Comparison of ENCODE assay signal across 22 cellular contexts in genomic region chr3:189508784-189509489, GRCh38.
DNase-seq lines count a peak whose midpoint lies in the region; ATAC-seq, FAIRE-seq and TF ChIP-seq lines count a peak whose summit lies in the region.
"Had no signal": no experiment of that assay in that cellular context is flagged by ENCODE, and none has a peak within 500 bp of the region (broad histone marks: within the 10 kb centered on the region; RNA-seq: fewer than 3 reads in every experiment).

No MANE protein-coding gene starts in this region.

- no TSS peak for BruUV-seq in MCF 10A (replicated peaks; lab: Mats Ljungman, UMichigan)

- TF ChIP-seq POLR2A in GM12892 (IDR thresholded peaks at IDR 0.05; ENCODE audit: low read depth, low read length): no peak
- TF ChIP-seq POLR2A in erythroblast (IDR thresholded peaks at IDR 0.05; ENCODE audit: low read length): no peak
- no peak for TF ChIP-seq POLR2A in GM12891 (IDR thresholded peaks at IDR 0.05; ENCODE audit: low read depth, low read length)

- DNase-seq in GM12892 (ENCODE audit: insufficient read length) (no peak), MCF 10A (ENCODE audit: unreplicated experiment) (peak; percentile 63), fibroblast of villous mesenchyme (ENCODE audit: low read depth) (peak; percentile 39), sciatic nerve (ENCODE audit: low spot score) (no peak), erythroblast (lab: John Stamatoyannopoulos, UW) (no peak), GM12891 (ENCODE audit: insufficient read length, low spot score) (no peak), NCI-H128 (lab: John Stamatoyannopoulos, UW; ENCODE audit: unreplicated experiment) (no peak)
- no peak for DNase-seq in naive thymus-derived CD8-positive, alpha-beta T cell
- DNase-seq: activated CD4-positive, alpha-beta T cell treated with anti-CD3 and anti-CD28 coated beads, Interleukin-2, amount 10 ng/mL, durations not matched to agents 7 days and 5 days; body of pancreas; effector CD8-positive, alpha-beta T cell; EL; foreskin fibroblast; H7; immature natural killer cell; left ventricle myocardium superior; NCI-H1105; NCI-H524; stimulated activated naive CD8-positive, alpha-beta T cell treated with anti-CD3 and anti-CD28 coated beads, Interleukin-15, amount 100 ng/mL, for 72 hours; T-helper 17 cell; trophoblast cell had no signal

- H3K27ac Mint-ChIP-seq in MCF 10A (ENCODE audit: low read depth, unreplicated experiment): peak overlapping the region; percentile 89
- no peak overlapping the region for H3K27ac Mint-ChIP-seq in naive thymus-derived CD8-positive, alpha-beta T cell
- H3K27ac Mint-ChIP-seq: activated CD4-positive, alpha-beta T cell treated with anti-CD3 and anti-CD28 coated beads, Interleukin-2, amount 10 ng/mL, durations not matched to agents 7 days and 5 days; activated naive CD4-positive, alpha-beta T cell treated with anti-CD3 and anti-CD28 coated beads, Interleukin-2, amount 50 U/mL, for 24 hours; immature natural killer cell; stimulated activated naive CD8-positive, alpha-beta T cell treated with anti-CD3 and anti-CD28 coated beads, Interleukin-15, amount 100 ng/mL, for 72 hours; T-helper 17 cell had no signal

- peaks cover 40% of the 10 kb centered on the region for H3K4me1 Mint-ChIP-seq in MCF 10A (ENCODE audit: insufficient read depth, unreplicated experiment)
- peaks cover 0 to 2% (median under 1%) of the 10 kb centered on the region in 4 donors for H3K4me1 Mint-ChIP-seq in naive thymus-derived CD8-positive, alpha-beta T cell
- H3K4me1 Mint-ChIP-seq: activated CD4-positive, alpha-beta T cell treated with anti-CD3 and anti-CD28 coated beads, Interleukin-2, amount 10 ng/mL, durations not matched to agents 7 days and 5 days; activated naive CD4-positive, alpha-beta T cell treated with anti-CD3 and anti-CD28 coated beads, Interleukin-2, amount 50 U/mL, for 24 hours; immature natural killer cell; stimulated activated naive CD8-positive, alpha-beta T cell treated with anti-CD3 and anti-CD28 coated beads, Interleukin-15, amount 100 ng/mL, for 72 hours; T-helper 17 cell had no signal

- CTCF ChIA-PET in MCF 10A (lab: Yijun Ruan, JAX): interaction anchor here (0.6 to 1.8 kb wide), 12 partner anchors 10 to 353 kb away, joined by 3 to 14 read pairs (median 4); no protein-coding TSS in a partner anchor

- TF ChIP-seq CTCF in MCF 10A (IDR thresholded peaks at IDR 0.05; ENCODE audit: unreplicated experiment) (no peak), fibroblast of villous mesenchyme (IDR thresholded peaks at IDR 0.05; ENCODE audit: insufficient read depth, low read depth, low read length) (no peak)

- H3K9me3 Mint-ChIP-seq in MCF 10A (ENCODE audit: unreplicated experiment): peaks cover 4% of the 10 kb centered on the region
- no peaks in the 10 kb centered on the region for H3K9me3 Mint-ChIP-seq in naive thymus-derived CD8-positive, alpha-beta T cell
- H3K9me3 Mint-ChIP-seq: activated CD4-positive, alpha-beta T cell treated with anti-CD3 and anti-CD28 coated beads, Interleukin-2, amount 10 ng/mL, durations not matched to agents 7 days and 5 days; activated naive CD4-positive, alpha-beta T cell treated with anti-CD3 and anti-CD28 coated beads, Interleukin-2, amount 50 U/mL, for 24 hours had no signal

- POLR2A ChIA-PET in MCF 10A (lab: Yijun Ruan, JAX): interaction anchor here (0.6 to 7.5 kb wide), 34 partner anchors 11 to 1699 kb away, joined by 3 to 121 read pairs (median 5); no protein-coding TSS in a partner anchor
- POLR2A ChIA-PET in naive thymus-derived CD8-positive, alpha-beta T cell (lab: Charles Lee): no interaction called here

- peaks cover 10% of the 10 kb centered on the region for H3K36me3 Mint-ChIP-seq in MCF 10A (ENCODE audit: insufficient read depth, unreplicated experiment)
- H3K36me3 Mint-ChIP-seq in naive thymus-derived CD8-positive, alpha-beta T cell: no peaks in the 10 kb centered on the region
- H3K36me3 Mint-ChIP-seq: activated naive CD4-positive, alpha-beta T cell treated with anti-CD3 and anti-CD28 coated beads, Interleukin-2, amount 50 U/mL, for 24 hours; immature natural killer cell had no signal

- intact Hi-C loops in MCF 10A (cut with micrococcal nuclease): loop anchor here (2.0 kb wide), 1 partner anchor 20 kb away; no protein-coding TSS in a partner anchor
- intact Hi-C loops in sciatic nerve (cut with DNase I): no loop called here

- FAIRE-seq in GM12892 (lab: Jason Lieb, UNC): peak; percentile 33
- no peak for FAIRE-seq in GM12891 (lab: Jason Lieb, UNC)

- H3K27me3 Mint-ChIP-seq in MCF 10A (ENCODE audit: insufficient read depth, unreplicated experiment): no peaks in the 10 kb centered on the region
- peaks cover 0 to 4% (median 0%) of the 10 kb centered on the region in 5 donors for H3K27me3 Mint-ChIP-seq in naive thymus-derived CD8-positive, alpha-beta T cell
- H3K27me3 Mint-ChIP-seq: activated CD4-positive, alpha-beta T cell treated with anti-CD3 and anti-CD28 coated beads, Interleukin-2, amount 10 ng/mL, durations not matched to agents 7 days and 5 days had no signal

- ATAC-seq in sciatic nerve: peak; percentile 86
- ATAC-seq in naive thymus-derived CD8-positive, alpha-beta T cell: no peak
- ATAC-seq: body of pancreas; left ventricle myocardium superior; stimulated activated naive CD8-positive, alpha-beta T cell treated with anti-CD3 and anti-CD28 coated beads, Interleukin-15, amount 100 ng/mL, for 72 hours; T-helper 17 cell had no signal

- H3K4me3 Mint-ChIP-seq in MCF 10A (ENCODE audit: unreplicated experiment): no peak overlapping the region
- H3K4me3 Mint-ChIP-seq in naive thymus-derived CD8-positive, alpha-beta T cell: no peak overlapping the region
- H3K4me3 Mint-ChIP-seq: activated CD4-positive, alpha-beta T cell treated with anti-CD3 and anti-CD28 coated beads, Interleukin-2, amount 10 ng/mL, durations not matched to agents 7 days and 5 days; activated naive CD4-positive, alpha-beta T cell treated with anti-CD3 and anti-CD28 coated beads, Interleukin-2, amount 50 U/mL, for 24 hours; immature natural killer cell; stimulated activated naive CD8-positive, alpha-beta T cell treated with anti-CD3 and anti-CD28 coated beads, Interleukin-15, amount 100 ng/mL, for 72 hours; T-helper 17 cell had no signal

- H3K4me3 ChIP-seq in fibroblast of villous mesenchyme (ENCODE audit: low read depth, low read length): no peak overlapping the region
- H3K4me3 ChIP-seq: body of pancreas had no signal

TF ChIP-seq in GM12891, 5 proteins besides CTCF, POLR2A, EP300 and RAD21:
- TF ChIP-seq SPI1 (IDR thresholded peaks at IDR 0.05; ENCODE audit: low read depth, low read length) (no peak), TAF1 (IDR thresholded peaks at IDR 0.05; ENCODE audit: low read depth, low read length) (no peak), PAX5 (IDR thresholded peaks at IDR 0.05; ENCODE audit: insufficient read depth, low read length, severe bottlenecking) (no peak), POLR2AphosphoS5 (IDR thresholded peaks at IDR 0.05; ENCODE audit: low read depth, low read length) (no peak), POU2F2 (IDR thresholded peaks at IDR 0.05; ENCODE audit: low read depth, low read length) (no peak)

Comparison
In these comparisons a context has a peak if more than half of its experiments do, and no peak if none do; other contexts are left out.
1. DNase-seq: peak in MCF 10A (single experiment) and fibroblast of villous mesenchyme (single experiment); none in GM12892 (single experiment), sciatic nerve (single experiment), naive thymus-derived CD8-positive, alpha-beta T cell (0 of 10), erythroblast (0 of 2), GM12891 (single experiment) and NCI-H128 (single experiment).